33 cellular contexts compared by ENCODE assay signal in the genomic region with DNA sequence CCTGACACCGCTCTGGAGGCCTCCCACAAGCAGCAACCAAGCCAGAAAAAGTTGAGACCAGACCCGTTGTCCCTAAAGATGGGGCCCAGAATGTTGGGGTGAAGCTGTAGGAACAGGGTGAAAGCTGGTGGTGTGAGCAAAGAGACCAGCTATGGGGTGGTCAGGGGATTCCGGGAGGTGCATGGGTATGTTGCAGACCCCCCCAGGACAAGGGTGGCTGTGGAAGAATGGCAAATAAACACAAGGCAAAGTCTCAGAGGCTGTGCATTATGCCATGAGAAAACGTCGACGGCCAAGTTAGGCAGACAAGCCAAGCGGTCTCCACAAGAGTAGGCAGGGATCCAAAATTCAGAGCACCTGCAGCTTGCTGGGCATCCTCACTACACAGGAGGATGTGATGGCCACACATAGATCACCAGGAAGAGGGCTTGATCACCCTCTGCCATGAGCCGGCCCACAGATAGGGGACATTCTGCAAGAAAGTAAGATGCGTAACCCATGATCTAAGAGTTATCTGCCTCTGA. TPM values are rescaled to one million over a fixed set of nuclear protein-coding genes. Genes with fewer than 3 reads are reported as not detected.
"Had no signal": no experiment of that assay in that cellular context is flagged by ENCODE, and none has a peak within 500 bp of the region (broad histone marks: within the 10 kb centered on the region; RNA-seq: fewer than 3 reads in every experiment).

No MANE protein-coding gene starts in this region.

- H3K27me3 ChIP-seq: Peyer's patch had no signal

- H3K27me3 Mint-ChIP-seq: activated naive CD8-positive, alpha-beta T cell; brain had no signal

- H3K36me3 Mint-ChIP-seq: activated naive CD8-positive, alpha-beta T cell had no signal

- H3K4me1 ChIP-seq: Peyer's patch, SJSA1 had no signal

- H3K27ac ChIP-seq: Peyer's patch, SJSA1 had no signal

- H3K4me2 ChIP-seq: SK-N-SH had no signal

- H3K36me3 ChIP-seq: Peyer's patch, SJSA1 had no signal

- H3K9me3 ChIP-seq: Peyer's patch, SJSA1, SK-N-SH had no signal

- H3K9me3 Mint-ChIP-seq: activated CD4-positive, alpha-beta T cell treated with anti-CD3 and anti-CD28 coated beads, Interleukin-2, amount 10 ng/mL, durations not matched to agents 24 days and 14 days; activated naive CD4-positive, alpha-beta T cell treated with anti-CD3 and anti-CD28 coated beads for 36 hours; activated naive CD8-positive, alpha-beta T cell treated with anti-CD3 and anti-CD28 coated beads, Interleukin-2, amount 50 U/mL, for 24 hours; activated T-cell treated with anti-CD3 and anti-CD28 coated beads, Interleukin-2, amount 50 U/mL, for 24 hours; activated T-helper 2 cell treated with anti-CD3 and anti-CD28 coated beads, Interferon-gamma antibody, Interleukin-2, Interleukin-4, amounts not matched to agents 10 μg/mL and 5 μg/mL and 100 μg/mL, durations not matched to agents 14 hours and 24 hours and 36 hours; brain; T-helper 1 cell treated with Interleukin-12 subunit alpha and Interleukin-12 subunit beta and Interleukin-4 antibody, amounts not matched to agents 30 μg/mL and 1 μg/mL, for 36 hours; T-helper 2 cell treated with Interferon-gamma antibody and Interleukin-4, amounts not matched to agents 5 μg/mL and 100 μg/mL, for 36 hours had no signal

- H3K9ac ChIP-seq: SK-N-SH had no signal

- ATAC-seq: activated CD8-positive, alpha-beta T cell treated with anti-CD3 and anti-CD28 coated beads, Interleukin-2, amount 10 ng/mL, durations not matched to agents 7 days and 5 days; activated naive CD8-positive, alpha-beta T cell treated with anti-CD3 and anti-CD28 coated beads, Interleukin-2, amount 50 U/mL, for 24 hours; PC-3 had no signal

- DNase-seq: activated CD4-positive, alpha-beta T cell treated with anti-CD3 and anti-CD28 coated beads, Interleukin-2, amount 10 ng/mL, durations not matched to agents 24 days and 14 days; activated CD4-positive, alpha-beta T cell treated with anti-CD3 and anti-CD28 coated beads, Interleukin-2, amount 50 U/mL, for 48 hours; activated CD8-positive, alpha-beta T cell treated with anti-CD3 and anti-CD28 coated beads, Interleukin-2, amount 10 ng/mL, durations not matched to agents 7 days and 5 days; activated gamma-delta T cell; activated naive CD4-positive, alpha-beta T cell treated with anti-CD3 and anti-CD28 coated beads for 36 hours; activated naive CD8-positive, alpha-beta T cell treated with anti-CD3 and anti-CD28 coated beads, Interleukin-2, amount 50 U/mL, for 24 hours; activated T-cell treated with anti-CD3 and anti-CD28 coated beads, Interleukin-2, amount 50 U/mL, for 24 hours; anterior cingulate cortex; Karpas-422; KBM-7; NCI-H1105; NCI-H1436 treated with DMSO at 0.1 percent for 48 hours; NCI-H187; NCI-H2029 treated with DMSO at 0.1 percent for 48 hours; NCI-H2107; NCI-H2171; NCI-H510A; NCI-H69; NCI-H82; NK-92 treated with Interleukin-12 subunit alpha and Interleukin-12 subunit beta, amount 100 ng/mL, for 24 hours; PC-3; Peyer's patch; RPMI8226; SHP77 treated with DMSO at 0.1 percent for 48 hours; SK-N-SH had no signal

- H3K4me3 ChIP-seq: Peyer's patch, SJSA1 had no signal

- H3K27ac Mint-ChIP-seq: activated CD4-positive, alpha-beta T cell treated with anti-CD3 and anti-CD28 coated beads, Interleukin-2, amount 10 ng/mL, durations not matched to agents 24 days and 14 days; activated CD8-positive, alpha-beta T cell treated with anti-CD3 and anti-CD28 coated beads, Interleukin-2, amount 10 ng/mL, durations not matched to agents 7 days and 5 days; activated naive CD4-positive, alpha-beta T cell treated with anti-CD3 and anti-CD28 coated beads for 36 hours; activated naive CD8-positive, alpha-beta T cell; activated naive CD8-positive, alpha-beta T cell treated with anti-CD3 and anti-CD28 coated beads, Interleukin-2, amount 50 U/mL, for 24 hours; activated T-cell treated with anti-CD3 and anti-CD28 coated beads, Interleukin-2, amount 50 U/mL, for 24 hours; activated T-helper 2 cell treated with anti-CD3 and anti-CD28 coated beads, Interferon-gamma antibody, Interleukin-2, Interleukin-4, amounts not matched to agents 10 μg/mL and 5 μg/mL and 100 μg/mL, durations not matched to agents 14 hours and 24 hours and 36 hours; T-helper 1 cell treated with Interleukin-12 subunit alpha and Interleukin-12 subunit beta and Interleukin-4 antibody, amounts not matched to agents 30 μg/mL and 1 μg/mL, for 36 hours; T-helper 2 cell treated with Interferon-gamma antibody and Interleukin-4, amounts not matched to agents 5 μg/mL and 100 μg/mL, for 36 hours had no signal

- H3K4me3 Mint-ChIP-seq: activated CD4-positive, alpha-beta T cell treated with anti-CD3 and anti-CD28 coated beads, Interleukin-2, amount 10 ng/mL, durations not matched to agents 24 days and 14 days; activated CD8-positive, alpha-beta T cell treated with anti-CD3 and anti-CD28 coated beads, Interleukin-2, amount 10 ng/mL, durations not matched to agents 7 days and 5 days; activated naive CD4-positive, alpha-beta T cell treated with anti-CD3 and anti-CD28 coated beads for 36 hours; activated naive CD8-positive, alpha-beta T cell; activated naive CD8-positive, alpha-beta T cell treated with anti-CD3 and anti-CD28 coated beads, Interleukin-2, amount 50 U/mL, for 24 hours; activated T-cell treated with anti-CD3 and anti-CD28 coated beads, Interleukin-2, amount 50 U/mL, for 24 hours; brain; T-helper 1 cell treated with Interleukin-12 subunit alpha and Interleukin-12 subunit beta and Interleukin-4 antibody, amounts not matched to agents 30 μg/mL and 1 μg/mL, for 36 hours; T-helper 2 cell treated with Interferon-gamma antibody and Interleukin-4, amounts not matched to agents 5 μg/mL and 100 μg/mL, for 36 hours had no signal

RNA-seq across cellular contexts. Expression of gene KCNA1, which starts 58.8 kb away (rescaled TPM):
- total RNA-seq: activated CD4-positive, alpha-beta T cell treated with anti-CD3 and anti-CD28 coated beads, Interleukin-2, amount 10 ng/mL, durations not matched to agents 24 days and 14 days; activated CD8-positive, alpha-beta T cell treated with anti-CD3 and anti-CD28 coated beads, Interleukin-2, amount 10 ng/mL, durations not matched to agents 7 days and 5 days; activated T-helper 2 cell treated with anti-CD3 and anti-CD28 coated beads, Interferon-gamma antibody, Interleukin-2, Interleukin-4, amounts not matched to agents 10 μg/mL and 5 μg/mL and 100 μg/mL, durations not matched to agents 14 hours and 24 hours and 36 hours; bronchial epithelial cell; MCF 10A; PC-3; Peyer's patch; SJSA1 had no signal
- polyA plus RNA-seq: SK-N-SH had no signal
